Comparison of ENCODE assay signal across 16 cellular contexts in genomic region chrX:63765692-63766091, GRCh38.
"Had no signal": no experiment of that assay in that cellular context is flagged by ENCODE, and none has a peak within 500 bp of the region (broad histone marks: within the 10 kb centered on the region; RNA-seq: fewer than 3 reads in every experiment).

No MANE protein-coding gene starts in this region.

- H3K9me3 ChIP-seq: colonic mucosa, prostate gland, testis, transverse colon had no signal

- H3K27me3 ChIP-seq: colonic mucosa, hepatocyte, right lobe of liver, testis, transverse colon had no signal

- H3K4me2 ChIP-seq: hepatocyte had no signal

- H3K9ac ChIP-seq: parathyroid adenoma had no signal

- H3K4me1 ChIP-seq: colonic mucosa, prostate gland, right lobe of liver, testis, transverse colon had no signal

- H3K27ac ChIP-seq: colonic mucosa, dorsolateral prefrontal cortex, hepatocyte, parathyroid adenoma, prostate gland, right lobe of liver, testis, transverse colon had no signal

- H3K4me3 ChIP-seq: colonic mucosa, dorsolateral prefrontal cortex, hepatocyte, prostate gland, right lobe of liver, testis, transverse colon had no signal

- H3K36me3 ChIP-seq: colonic mucosa, prostate gland, right lobe of liver, transverse colon had no signal

- ATAC-seq: naive thymus-derived CD4-positive, alpha-beta T cell; right lobe of liver; stimulated activated memory B cell treated with anti-CD40 and anti-IgM and Interleukin-4, amounts not matched to agents 10 μg/mL and 1 μg/mL and 100 μg/mL, for 72 hours had no signal

- DNase-seq: colonic mucosa; dorsolateral prefrontal cortex; effector CD8-positive, alpha-beta T cell; foreskin melanocyte; head of caudate nucleus; mesendoderm; naive thymus-derived CD4-positive, alpha-beta T cell; nephron progenitor cell; right lobe of liver; stimulated activated CD4-positive, alpha-beta T cell treated with anti-CD3 and anti-CD28 coated beads, Interleukin-4, amount 100 ng/mL, for 1 hour; testis; transverse colon had no signal
